In genomic region chr12:71772728-71773127, GRCh38 we compare ENCODE assay signal across 14 cellular contexts. TPM values are rescaled to one million over a fixed set of nuclear protein-coding genes. Genes with fewer than 3 reads are reported as not detected.
DNase-seq lines count a peak whose midpoint lies in the region; ATAC-seq, FAIRE-seq and TF ChIP-seq lines count a peak whose summit lies in the region.
"Had no signal": no experiment of that assay in that cellular context is flagged by ENCODE, and none has a peak within 500 bp of the region (broad histone marks: within the 10 kb centered on the region; RNA-seq: fewer than 3 reads in every experiment).

No MANE protein-coding gene starts in this region.

- H3K9ac ChIP-seq in astrocyte (ENCODE audit: low read length) = no peak overlapping the region
- H3K9ac ChIP-seq: GM23248 had no signal

- no peak for ATAC-seq in CD4-positive, CD25-positive, alpha-beta regulatory T cell (ENCODE audit: low read depth in 2 of 2)
- ATAC-seq: K562 had no signal

- peaks cover 31% of the 10 kb centered on the region for H4K20me1 ChIP-seq in astrocyte (ENCODE audit: insufficient read depth, low read length)

- no peak overlapping the region for H3K4me3 Mint-ChIP-seq in CD4-positive, CD25-positive, alpha-beta regulatory T cell
- no peak overlapping the region for H3K4me3 Mint-ChIP-seq in astrocyte (ENCODE audit: unreplicated experiment)
- no peak overlapping the region for H3K4me3 Mint-ChIP-seq in activated naive CD8-positive, alpha-beta T cell treated with anti-CD3 and anti-CD28 coated beads for 36 hours
- H3K4me3 Mint-ChIP-seq: CD4-positive, alpha-beta memory T cell had no signal

- FAIRE-seq in astrocyte (lab: Jason Lieb, UNC) = no peak
- FAIRE-seq: K562 had no signal

- no peak overlapping the region for H3K27ac ChIP-seq in CD4-positive, CD25-positive, alpha-beta regulatory T cell (ENCODE audit: insufficient read depth, low read length, poor library complexity, severe bottlenecking)
- no peak overlapping the region for H3K27ac ChIP-seq in astrocyte (ENCODE audit: low read depth, low read length)
- H3K27ac ChIP-seq: GM23248 had no signal

- H3K4me1 ChIP-seq in CD4-positive, CD25-positive, alpha-beta regulatory T cell (ENCODE audit: control insufficient read depth, insufficient read depth, low read length, poor library complexity, severe bottlenecking) = peaks cover 3% of the 10 kb centered on the region
- H3K4me1 ChIP-seq in astrocyte (ENCODE audit: insufficient read depth, low read length) = no peaks in the 10 kb centered on the region

- H3K79me2 ChIP-seq in astrocyte (ENCODE audit: insufficient read depth, low read length) = peaks cover 42% of the 10 kb centered on the region

- no peak overlapping the region for H3K4me3 ChIP-seq in CD4-positive, CD25-positive, alpha-beta regulatory T cell (ENCODE audit: low read depth, low read length)
- no peak overlapping the region for H3K4me3 ChIP-seq in astrocyte (ENCODE audit: insufficient read depth, low read depth, low read length)
- H3K4me3 ChIP-seq: GM23248, K562 had no signal

- H3K27ac Mint-ChIP-seq in CD4-positive, CD25-positive, alpha-beta regulatory T cell = peak overlapping the region in 2 of 3 donors; percentile 26 to 69
- H3K27ac Mint-ChIP-seq in astrocyte (ENCODE audit: unreplicated experiment) = peak overlapping the region; percentile 14
- H3K27ac Mint-ChIP-seq in activated naive CD8-positive, alpha-beta T cell treated with anti-CD3 and anti-CD28 coated beads for 36 hours = no peak overlapping the region

- no peak overlapping the region for H2AFZ ChIP-seq in astrocyte (ENCODE audit: low read depth, low read length)
- H2AFZ ChIP-seq: GM23248 had no signal

- DNase-seq in CD4-positive, CD25-positive, alpha-beta regulatory T cell = no peak
- DNase-seq in Kasumi-1 (lab: John Stamatoyannopoulos, UW) (peak; percentile 56 to 61), OCI-M1 (lab: John Stamatoyannopoulos, UW) (peak; percentile 15), astrocyte (ENCODE audit: low read depth) (no peak), AG08395 (ENCODE audit: low spot score) (no peak), nucleus accumbens (lab: John Stamatoyannopoulos, UW) (no peak)
- no peak for DNase-seq in activated naive CD8-positive, alpha-beta T cell treated with anti-CD3 and anti-CD28 coated beads for 36 hours
- DNase-seq: CD4-positive, alpha-beta memory T cell; GM23248; HCEC 1CT; NCI-H1105; NCI-H187; NCI-H69 had no signal

- peaks cover 73% of the 10 kb centered on the region for H3K36me3 ChIP-seq in CD4-positive, CD25-positive, alpha-beta regulatory T cell (ENCODE audit: control insufficient read depth, insufficient read depth, low read length)
- peaks cover 8% of the 10 kb centered on the region for H3K36me3 ChIP-seq in astrocyte (ENCODE audit: insufficient read depth, low read length)

- H3K4me2 ChIP-seq in astrocyte (ENCODE audit: low read length) = no peak overlapping the region

- peaks cover 0 to 4% (median 0%) of the 10 kb centered on the region in 7 donors for H3K9me3 Mint-ChIP-seq in CD4-positive, CD25-positive, alpha-beta regulatory T cell
- H3K9me3 Mint-ChIP-seq in astrocyte (ENCODE audit: unreplicated experiment) = no peaks in the 10 kb centered on the region
- no peaks in the 10 kb centered on the region for H3K9me3 Mint-ChIP-seq in activated naive CD8-positive, alpha-beta T cell treated with anti-CD3 and anti-CD28 coated beads for 36 hours
- H3K9me3 Mint-ChIP-seq: CD4-positive, alpha-beta memory T cell had no signal

- no peaks in the 10 kb centered on the region for H3K27me3 Mint-ChIP-seq in CD4-positive, CD25-positive, alpha-beta regulatory T cell
- no peaks in the 10 kb centered on the region for H3K27me3 Mint-ChIP-seq in astrocyte (ENCODE audit: low read depth, unreplicated experiment)
- no peaks in the 10 kb centered on the region for H3K27me3 Mint-ChIP-seq in activated naive CD8-positive, alpha-beta T cell treated with anti-CD3 and anti-CD28 coated beads for 36 hours
- H3K27me3 Mint-ChIP-seq: CD4-positive, alpha-beta memory T cell had no signal

- H3K9me3 ChIP-seq in CD4-positive, CD25-positive, alpha-beta regulatory T cell (ENCODE audit: control insufficient read depth in 2 of 2, low read length in 2 of 2) = peaks cover 0 to 4% of the 10 kb centered on the region in 2 experiments
- H3K9me3 ChIP-seq in astrocyte (ENCODE audit: insufficient read depth, low read depth, low read length) = no peaks in the 10 kb centered on the region

- H3K36me3 Mint-ChIP-seq in CD4-positive, CD25-positive, alpha-beta regulatory T cell = peaks cover 28% of the 10 kb centered on the region
- peaks cover 9% of the 10 kb centered on the region for H3K36me3 Mint-ChIP-seq in astrocyte (ENCODE audit: low read depth, unreplicated experiment)
- peaks cover 26% of the 10 kb centered on the region for H3K36me3 Mint-ChIP-seq in activated naive CD8-positive, alpha-beta T cell treated with anti-CD3 and anti-CD28 coated beads for 36 hours

- peaks cover 16 to 34% (median 29%) of the 10 kb centered on the region in 4 donors for H3K4me1 Mint-ChIP-seq in CD4-positive, CD25-positive, alpha-beta regulatory T cell
- peaks cover 6% of the 10 kb centered on the region for H3K4me1 Mint-ChIP-seq in astrocyte (ENCODE audit: low read depth, unreplicated experiment)
- H3K4me1 Mint-ChIP-seq in activated naive CD8-positive, alpha-beta T cell treated with anti-CD3 and anti-CD28 coated beads for 36 hours = peaks cover 16% of the 10 kb centered on the region

- no peak for TF ChIP-seq CTCF in astrocyte (IDR thresholded peaks at IDR 0.05; ENCODE audit: insufficient read depth, low read depth, low read length)

- no peaks in the 10 kb centered on the region for H3K27me3 ChIP-seq in CD4-positive, CD25-positive, alpha-beta regulatory T cell (ENCODE audit: control insufficient read depth, insufficient read depth, low read length)
- H3K27me3 ChIP-seq in astrocyte (ENCODE audit: insufficient read depth, low read length) = no peaks in the 10 kb centered on the region

RNA-seq across cellular contexts. Expression of gene RAB21, which starts 18.1 kb away (rescaled TPM):
- total RNA-seq in CD4-positive, CD25-positive, alpha-beta regulatory T cell = 76.2 TPM
- polyA plus RNA-seq in CD4-positive, CD25-positive, alpha-beta regulatory T cell = 10 to 100 TPM; 29.9 to 43.5 (median 35.8) TPM
- 87.6 and 88.5 TPM in 2 replicates for total RNA-seq in astrocyte
- 10 to 100 TPM; 83.4 to 87.8 TPM for total RNA-seq in activated naive CD8-positive, alpha-beta T cell treated with anti-CD3 and anti-CD28 coated beads for 36 hours

Comparison
In these comparisons a context has a peak if more than half of its experiments do, and no peak if none do; other contexts are left out.
1. DNase-seq: peak in Kasumi-1 (2 of 2) and OCI-M1 (single experiment); none in CD4-positive, CD25-positive, alpha-beta regulatory T cell (0 of 3), astrocyte (single experiment), AG08395 (single experiment), nucleus accumbens (0 of 56) and activated naive CD8-positive, alpha-beta T cell treated with anti-CD3 and anti-CD28 coated beads for 36 hours (single experiment).